In the genomic region with DNA sequence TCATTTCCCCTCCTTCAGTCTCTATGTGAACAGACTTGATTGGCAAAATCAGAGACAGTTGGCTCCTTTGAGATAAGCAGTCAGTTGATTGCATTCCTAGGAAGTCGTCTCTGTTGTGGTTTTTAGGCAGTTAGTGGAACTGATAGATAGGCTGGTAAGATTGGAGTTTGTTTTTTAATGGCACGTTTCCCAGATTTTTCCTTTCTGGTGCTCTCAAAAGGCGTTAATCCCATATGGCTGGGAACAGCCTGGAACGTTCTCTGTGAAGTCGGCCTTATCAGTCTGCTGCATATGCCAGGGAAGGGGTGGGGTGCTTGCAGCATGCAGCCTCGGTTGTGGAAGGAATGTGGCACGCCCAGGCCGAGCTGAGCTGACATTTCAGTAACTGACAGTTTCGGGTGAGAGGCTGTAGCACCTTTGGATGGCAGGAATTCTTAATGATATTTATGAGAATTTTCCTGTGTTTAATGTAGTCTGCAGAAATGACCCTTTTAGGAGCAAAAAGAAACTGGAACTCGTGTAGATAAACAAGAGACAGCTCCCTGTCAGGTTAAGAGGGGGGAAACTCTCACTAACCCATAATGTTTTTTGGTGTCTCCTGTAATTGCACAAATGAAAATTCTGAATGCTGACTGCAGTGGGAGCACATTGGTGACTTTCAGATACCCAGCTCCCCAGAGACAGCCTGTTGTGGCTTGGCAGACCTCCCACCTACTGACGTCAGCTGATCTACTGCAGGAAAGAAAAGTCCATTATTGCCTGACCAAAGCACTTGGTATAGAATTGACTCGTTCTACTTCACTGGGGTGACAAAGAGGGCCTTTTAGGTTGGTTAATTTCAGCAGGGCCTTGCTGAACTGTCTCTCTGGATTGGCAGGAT, we compare ENCODE assay signal across 8 cellular contexts. TPM values are rescaled to one million over a fixed set of nuclear protein-coding genes. Genes with fewer than 3 reads are reported as not detected.
DNase-seq lines count a peak whose midpoint lies in the region; ATAC-seq, FAIRE-seq and TF ChIP-seq lines count a peak whose summit lies in the region.

No MANE protein-coding gene starts in this region.

- POLR2A ChIA-PET in endothelial cell of umbilical vein (lab: Charles Lee): interaction anchor here (0.5 to 0.7 kb wide), 2 partner anchors 25 to 90 kb away, joined by 3 to 4 read pairs; no protein-coding TSS in a partner anchor

- H3K9me3 ChIP-seq in endothelial cell of umbilical vein (replicated peaks; ENCODE audit: control insufficient read depth, insufficient read depth, low read length) (no peaks in the 10 kb centered on the region), stomach (no peaks in the 10 kb centered on the region)

- dilution Hi-C loops in endothelial cell of umbilical vein (cut with MboI; ENCODE audit: extremely low pct_ligation_motif_present, low sequenced_read_pairs): no loop called here

- intact Hi-C loops in endothelial cell of umbilical vein (cut with micrococcal nuclease): loop anchor here (2.0 to 10.0 kb wide), 2 partner anchors 64 to 264 kb away; no protein-coding TSS in a partner anchor
- intact Hi-C loops in stomach (cut with DNase I; ENCODE audit: low total_unique reads): no loop called here

- H4K20me1 ChIP-seq in endothelial cell of umbilical vein (replicated peaks; ENCODE audit: control insufficient read depth, extremely low read depth, insufficient read depth, low read length): no peaks in the 10 kb centered on the region

- H3K4me3 ChIP-seq in GM12864 (ENCODE audit: low read depth, low read length): peak overlapping the region; percentile 27
- peak overlapping the region in 1 of 3 experiments; percentile 24 for H3K4me3 ChIP-seq in endothelial cell of umbilical vein (replicated peaks in 1 of 3; ENCODE audit: insufficient read depth in 1 of 3, low read depth in 1 of 3, low read length in 3 of 3)
- H3K4me3 ChIP-seq in stomach: peak overlapping the region in 2 of 4 donors; percentile 1 to 6

- CTCF ChIA-PET in endothelial cell of umbilical vein (lab: Charles Lee): interaction anchor here (1.4 to 2.1 kb wide), 3 partner anchors 64 to 139 kb away, joined by 3 to 6 read pairs (median 6); no protein-coding TSS in a partner anchor

- H3K27me3 ChIP-seq in endothelial cell of umbilical vein (ENCODE audit: control insufficient read depth in 2 of 2, insufficient read depth in 2 of 2, low read length in 2 of 2): no peaks in the 10 kb centered on the region
- H3K27me3 ChIP-seq in stomach: no peaks in the 10 kb centered on the region

- H2AFZ ChIP-seq in endothelial cell of umbilical vein (ENCODE audit: low read depth, low read length): no peak overlapping the region

- no peaks in the 10 kb centered on the region for H3K9me1 ChIP-seq in endothelial cell of umbilical vein (replicated peaks; ENCODE audit: control insufficient read depth, extremely low read depth, insufficient read depth, low read length)

- TF ChIP-seq POLR2A in endothelial cell of umbilical vein (IDR thresholded peaks at IDR 0.05; ENCODE audit: low read depth, low read length) (no peak), stomach (IDR thresholded peaks at IDR 0.05) (no peak)

- peak; percentile 44 for ATAC-seq in HG02852 (IDR thresholded peaks at IDR 0.05; ENCODE audit: unreplicated experiment)

- peaks cover 57% of the 10 kb centered on the region for H3K4me1 ChIP-seq in endothelial cell of umbilical vein (ENCODE audit: control insufficient read depth, extremely low read depth, insufficient read depth, low read length)
- H3K4me1 ChIP-seq in stomach: peaks cover 54 to 76% (median 65%) of the 10 kb centered on the region in 4 donors

- H3K4me2 ChIP-seq in endothelial cell of umbilical vein (ENCODE audit: insufficient read depth, low read length): peak overlapping the region; percentile 55

- WGBS in stomach, 5 donors: 0 to 8% (median 4%) methylated on average over 12 of the region's 12 CpGs

- DNase-seq in GM12864 (ENCODE audit: low read depth): peak; percentile 61
- peak; percentile 97 for DNase-seq in NCI-H2107 treated with DMSO at 0.1 percent for 48 hours (lab: John Stamatoyannopoulos, UW; ENCODE audit: unreplicated experiment)
- DNase-seq in activated CD8-positive, alpha-beta memory T cell treated with anti-CD3 and anti-CD28 coated beads for 24 hours: peak; percentile 78
- DNase-seq in endothelial cell of umbilical vein (ENCODE audit: low read depth, low spot score): peak; percentile 97
- peak; percentile 83 for DNase-seq in mucosa of gallbladder (ENCODE audit: low spot score)
- DNase-seq in stomach: peak; percentile 87
- no peak for DNase-seq in COLO668 (lab: John Stamatoyannopoulos, UW; ENCODE audit: unreplicated experiment)

- H3K79me2 ChIP-seq in endothelial cell of umbilical vein (ENCODE audit: control insufficient read depth, insufficient read depth, low read length): peaks cover 81% of the 10 kb centered on the region

- no peak for TF ChIP-seq EP300 in stomach (IDR thresholded peaks at IDR 0.05)

- peak overlapping the region; percentile 67 for H3K9ac ChIP-seq in endothelial cell of umbilical vein (replicated peaks; ENCODE audit: extremely low read depth, insufficient read depth, low read length)

- no TSS peak for BruUV-seq in endothelial cell of umbilical vein (replicated peaks; lab: Mats Ljungman, UMichigan)

- H3K27ac ChIP-seq in endothelial cell of umbilical vein (ENCODE audit: insufficient read depth, low read depth, low read length) (peak overlapping the region; percentile 81), stomach (peak overlapping the region; percentile 68 to 86 (median 81))

- peak; percentile 83 for FAIRE-seq in endothelial cell of umbilical vein (lab: Jason Lieb, UNC)

- H3K36me3 ChIP-seq in endothelial cell of umbilical vein (ENCODE audit: control insufficient read depth in 2 of 2, extremely low read depth in 1 of 2, insufficient read depth in 2 of 2, low read length in 2 of 2) (peaks cover 4 to 5% of the 10 kb centered on the region in 2 experiments), stomach (peaks cover 0 to 6% (median 5%) of the 10 kb centered on the region in 4 donors)

- no peak for TF ChIP-seq CTCF in GM12864 (IDR thresholded peaks at IDR 0.05; ENCODE audit: low read depth, low read length, missing control alignments)
- no peak for TF ChIP-seq CTCF in endothelial cell of umbilical vein (IDR thresholded peaks at IDR 0.05; ENCODE audit: extremely low read depth in 1 of 2, insufficient read depth in 1 of 2, low read depth in 1 of 2, low read length in 2 of 2)
- no peak for TF ChIP-seq CTCF in stomach (IDR thresholded peaks at IDR 0.05)

TF ChIP-seq in endothelial cell of umbilical vein, 7 proteins besides CTCF, POLR2A, EP300 and RAD21:
- peak; percentile 28 for TF ChIP-seq JUN (IDR thresholded peaks at IDR 0.05; ENCODE audit: borderline replicate concordance, insufficient read depth, insufficient read length, low read depth)
- peak; percentile 88 for TF ChIP-seq GATA2 (IDR thresholded peaks at IDR 0.05; ENCODE audit: insufficient read depth, insufficient read length, low read depth, low read length)
- TF ChIP-seq MYC (IDR thresholded peaks at IDR 0.05; ENCODE audit: low read depth, low read length): no peak
- TF ChIP-seq FOS (IDR thresholded peaks at IDR 0.05; ENCODE audit: borderline replicate concordance, insufficient read depth, low read length): no peak
- no peak for TF ChIP-seq EZH2 (IDR thresholded peaks at IDR 0.05; ENCODE audit: borderline replicate concordance, low read depth, low read length, severe bottlenecking)
- TF ChIP-seq, protein P1, sequence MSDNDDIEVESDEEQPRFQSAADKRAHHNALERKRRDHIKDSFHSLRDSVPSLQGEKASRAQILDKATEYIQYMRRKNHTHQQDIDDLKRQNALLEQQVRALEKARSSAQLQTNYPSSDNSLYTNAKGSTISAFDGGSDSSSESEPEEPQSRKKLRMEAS (IDR thresholded peaks at IDR 0.05; ENCODE audit: insufficient read depth, insufficient read length): peak; percentile 64
- TF ChIP-seq POLR2AphosphoS5 (IDR thresholded peaks at IDR 0.05; ENCODE audit: insufficient read depth, low read depth, low read length): peak; percentile 56
TF ChIP-seq in endothelial cell of umbilical vein: peak in this region for 4.

RNA-seq across cellular contexts. Expression of gene SPTAN1, which starts 6.3 kb away (rescaled TPM):
- total RNA-seq in endothelial cell of umbilical vein: 478 and 502 TPM in 2 replicates
- 408 and 487 TPM in 2 replicates for polyA plus RNA-seq in endothelial cell of umbilical vein
- 284 and 296 TPM in 2 replicates for polyA plus RNA-seq in endothelial cell of umbilical vein (2011; cell fraction: cytosol; rRNA removed)
- polyA plus RNA-seq in endothelial cell of umbilical vein (2011; cell fraction: nucleus; rRNA removed): 1,491 and 2,052 TPM in 2 replicates
- polyA plus RNA-seq in endothelial cell of umbilical vein (2012): 314 and 340 TPM in 2 replicates
- polyA minus RNA-seq in endothelial cell of umbilical vein: 1,082 and 1,224 TPM in 2 replicates
- 173 TPM for polyA minus RNA-seq in endothelial cell of umbilical vein (2011; cell fraction: cytosol; rRNA and poly(A)+ RNA removed)
- polyA minus RNA-seq in endothelial cell of umbilical vein (2011; cell fraction: nucleus; rRNA and poly(A)+ RNA removed): 1,144 and 1,213 TPM in 2 replicates
- total RNA-seq in mucosa of gallbladder: 323 TPM
- total RNA-seq in stomach: 100 to 1,000 TPM; 272 to 726 (median 399) TPM
- 100 to 1,000 TPM in 1 of 3 donors, 10 to 100 TPM in 2; 41.4 to 104 (median 49.0) TPM for polyA plus RNA-seq in stomach

RNA-seq across cellular contexts. Expression of gene GLE1, which starts 54.2 kb away (rescaled TPM):
- 20.5 and 22.6 TPM in 2 replicates for total RNA-seq in endothelial cell of umbilical vein
- polyA plus RNA-seq in endothelial cell of umbilical vein: 12.2 and 13.0 TPM in 2 replicates
- 15.0 and 15.6 TPM in 2 replicates for polyA plus RNA-seq in endothelial cell of umbilical vein (2011; cell fraction: cytosol; rRNA removed)
- 19.0 and 21.0 TPM in 2 replicates for polyA plus RNA-seq in endothelial cell of umbilical vein (2011; cell fraction: nucleus; rRNA removed)
- polyA plus RNA-seq in endothelial cell of umbilical vein (2012): 13.8 and 19.3 TPM in 2 replicates
- polyA minus RNA-seq in endothelial cell of umbilical vein: 22.7 and 25.7 TPM in 2 replicates
- polyA minus RNA-seq in endothelial cell of umbilical vein (2011; cell fraction: cytosol; rRNA and poly(A)+ RNA removed): 66.6 TPM
- 6.4 and 10.0 TPM in 2 replicates for polyA minus RNA-seq in endothelial cell of umbilical vein (2011; cell fraction: nucleus; rRNA and poly(A)+ RNA removed)
- total RNA-seq in mucosa of gallbladder: 22.8 TPM
- 10 to 100 TPM; 12.7 to 33.5 (median 23.9) TPM for total RNA-seq in stomach
- polyA plus RNA-seq in stomach: 10 to 100 TPM; 10.3 to 14.7 (median 10.8) TPM
